In genomic region chr12:62969695-62970094, GRCh38 we compare ENCODE assay signal across 34 cellular contexts. TPM values are rescaled to one million over a fixed set of nuclear protein-coding genes. Genes with fewer than 3 reads are reported as not detected.
"Had no signal": no experiment of that assay in that cellular context is flagged by ENCODE, and none has a peak within 500 bp of the region (broad histone marks: within the 10 kb centered on the region; RNA-seq: fewer than 3 reads in every experiment).

No MANE protein-coding gene starts in this region.

- H3K9me3 Mint-ChIP-seq: activated B cell treated with CpG ODN at 0.5 μM for 24 hours; activated CD4-positive, alpha-beta memory T cell treated with anti-CD3 and anti-CD28 coated beads for 36 hours; activated CD4-positive, alpha-beta T cell treated with anti-CD3 and anti-CD28 coated beads, Interleukin-2, amount 10 ng/mL, durations not matched to agents 24 days and 14 days; activated CD8-positive, alpha-beta T cell treated with anti-CD3 and anti-CD28 coated beads for 36 hours; activated naive CD4-positive, alpha-beta T cell treated with anti-CD3 and anti-CD28 coated beads for 36 hours; activated naive CD4-positive, alpha-beta T cell treated with anti-CD3 and anti-CD28 coated beads, Interleukin-2, amount 50 U/mL, for 72 hours; activated T-cell treated with anti-CD3 and anti-CD28 coated beads, Interleukin-2, amount 50 U/mL, for 4 hours; activated T-helper 1 cell treated with anti-CD3 and anti-CD28 coated beads, Interleukin-12 subunit alpha, Interleukin-12 subunit beta, Interleukin-2, Interleukin-4 antibody, amounts not matched to agents 30 ng/mL and 10 ng/mL and 1 ng/mL, durations not matched to agents 14 hours and 24 hours and 36 hours; activated T-helper 17 cell treated with anti-CD3 and anti-CD28 coated beads, Interleukin-2, amount 50 U/mL, for 72 hours; T-helper 1 cell treated with Interleukin-12 subunit alpha and Interleukin-12 subunit beta and Interleukin-4 antibody, amounts not matched to agents 30 μg/mL and 1 μg/mL, for 36 hours; T-helper 2 cell treated with Interferon-gamma antibody and Interleukin-4, amounts not matched to agents 5 μg/mL and 100 μg/mL, for 36 hours had no signal

- DNase-seq: activated B cell treated with CpG ODN at 0.5 μM for 24 hours; activated CD4-positive, alpha-beta memory T cell treated with anti-CD3 and anti-CD28 coated beads for 36 hours; activated CD4-positive, alpha-beta T cell treated with anti-CD3 and anti-CD28 coated beads for 4 hours; activated CD4-positive, alpha-beta T cell treated with anti-CD3 and anti-CD28 coated beads, Interleukin-2, amount 10 ng/mL, durations not matched to agents 24 days and 14 days; activated CD4-positive, alpha-beta T cell treated with anti-CD3 and anti-CD28 coated beads, Interleukin-2, amount 50 U/mL, for 1 hour; activated CD4-positive, alpha-beta T cell treated with anti-CD3 and anti-CD28 coated beads, Interleukin-2, amount 50 U/mL, for 4 hours; activated CD4-positive, CD25-positive, alpha-beta regulatory T cell treated with anti-CD3 and anti-CD28 coated beads, Interleukin-2, amount 50 U/mL, for 72 hours; activated CD8-positive, alpha-beta memory T cell treated with anti-CD3 and anti-CD28 coated beads, Interleukin-2, amount 50 U/mL, for 4 hours; activated CD8-positive, alpha-beta T cell treated with anti-CD3 and anti-CD28 coated beads for 36 hours; activated effector memory CD4-positive, alpha-beta T cell treated with anti-CD3 and anti-CD28 coated beads, Interleukin-2, amount 50 U/mL, for 16 hours; activated gamma-delta T cell treated with Interleukin-2 at 50 U/mL for 16 hours; activated naive CD4-positive, alpha-beta T cell; activated naive CD4-positive, alpha-beta T cell treated with anti-CD3 and anti-CD28 coated beads for 36 hours; activated naive CD4-positive, alpha-beta T cell treated with anti-CD3 and anti-CD28 coated beads, Interleukin-2, amount 50 U/mL, for 16 hours; activated naive CD8-positive, alpha-beta T cell treated with anti-CD3 and anti-CD28 coated beads for 36 hours; activated T-cell treated with anti-CD3 and anti-CD28 coated beads for 4 hours; activated T-cell treated with anti-CD3 and anti-CD28 coated beads, Interleukin-2, amount 50 U/mL, for 1 hour; activated T-cell treated with anti-CD3 and anti-CD28 coated beads, Interleukin-2, amount 50 U/mL, for 4 hours; activated T-cell treated with anti-CD3 and anti-CD28 coated beads, Interleukin-2, amount 50 U/mL, for 72 hours; adrenal gland; amniotic stem cell; aorta; body of pancreas; brain microvascular endothelial cell; central memory CD4-positive, alpha-beta T cell; T-helper 2 cell; T-helper 9 cell; WERI-Rb-1 had no signal

- H3K27me3 Mint-ChIP-seq: activated B cell treated with CpG ODN at 0.5 μM for 24 hours; activated CD4-positive, alpha-beta T cell treated with anti-CD3 and anti-CD28 coated beads, Interleukin-2, amount 10 ng/mL, durations not matched to agents 24 days and 14 days; activated CD8-positive, alpha-beta T cell treated with anti-CD3 and anti-CD28 coated beads for 36 hours; activated naive CD8-positive, alpha-beta T cell treated with anti-CD3 and anti-CD28 coated beads for 36 hours had no signal

- H3K4me1 Mint-ChIP-seq: activated B cell treated with CpG ODN at 0.5 μM for 24 hours; activated CD4-positive, alpha-beta T cell treated with anti-CD3 and anti-CD28 coated beads, Interleukin-2, amount 10 ng/mL, durations not matched to agents 24 days and 14 days; activated T-helper 17 cell treated with anti-CD3 and anti-CD28 coated beads, Interleukin-2, amount 50 U/mL, for 72 hours had no signal

- H3K27ac ChIP-seq: adrenal gland, body of pancreas, brain microvascular endothelial cell, breast epithelium, WERI-Rb-1 had no signal

- H3K27ac Mint-ChIP-seq: activated B cell treated with CpG ODN at 0.5 μM for 24 hours; activated CD4-positive, alpha-beta memory T cell treated with anti-CD3 and anti-CD28 coated beads for 36 hours; activated CD4-positive, alpha-beta T cell treated with anti-CD3 and anti-CD28 coated beads, Interleukin-2, amount 10 ng/mL, durations not matched to agents 24 days and 14 days; activated CD8-positive, alpha-beta T cell treated with anti-CD3 and anti-CD28 coated beads for 36 hours; activated naive CD4-positive, alpha-beta T cell treated with anti-CD3 and anti-CD28 coated beads for 36 hours; activated naive CD4-positive, alpha-beta T cell treated with anti-CD3 and anti-CD28 coated beads, Interleukin-2, amount 50 U/mL, for 72 hours; activated naive CD8-positive, alpha-beta T cell treated with anti-CD3 and anti-CD28 coated beads for 36 hours; activated T-cell treated with anti-CD3 and anti-CD28 coated beads, Interleukin-2, amount 50 U/mL, for 72 hours; activated T-helper 1 cell treated with anti-CD3 and anti-CD28 coated beads, Interleukin-12 subunit alpha, Interleukin-12 subunit beta, Interleukin-2, Interleukin-4 antibody, amounts not matched to agents 30 ng/mL and 10 ng/mL and 1 ng/mL, durations not matched to agents 14 hours and 24 hours and 36 hours; activated T-helper 17 cell treated with anti-CD3 and anti-CD28 coated beads, Interleukin-2, amount 50 U/mL, for 72 hours; T-helper 1 cell treated with Interleukin-12 subunit alpha and Interleukin-12 subunit beta and Interleukin-4 antibody, amounts not matched to agents 30 μg/mL and 1 μg/mL, for 36 hours; T-helper 2 cell treated with Interferon-gamma antibody and Interleukin-4, amounts not matched to agents 5 μg/mL and 100 μg/mL, for 36 hours had no signal

- H3K36me3 Mint-ChIP-seq: activated CD4-positive, alpha-beta memory T cell treated with anti-CD3 and anti-CD28 coated beads for 36 hours; activated naive CD4-positive, alpha-beta T cell treated with anti-CD3 and anti-CD28 coated beads, Interleukin-2, amount 50 U/mL, for 72 hours; activated naive CD8-positive, alpha-beta T cell treated with anti-CD3 and anti-CD28 coated beads for 36 hours had no signal

- ATAC-seq: activated CD8-positive, alpha-beta T cell treated with anti-CD3 and anti-CD28 coated beads for 36 hours; activated naive CD4-positive, alpha-beta T cell treated with anti-CD3 and anti-CD28 coated beads, Interleukin-2, amount 50 U/mL, for 72 hours; activated T-cell treated with anti-CD3 and anti-CD28 coated beads, Interleukin-2, amount 50 U/mL, for 4 hours; activated T-cell treated with anti-CD3 and anti-CD28 coated beads, Interleukin-2, amount 50 U/mL, for 72 hours; activated T-helper 17 cell treated with anti-CD3 and anti-CD28 coated beads, Interleukin-2, amount 50 U/mL, for 72 hours; body of pancreas had no signal

- H3K4me3 Mint-ChIP-seq: activated B cell treated with CpG ODN at 0.5 μM for 24 hours; activated CD4-positive, alpha-beta memory T cell treated with anti-CD3 and anti-CD28 coated beads for 36 hours; activated CD4-positive, alpha-beta T cell treated with anti-CD3 and anti-CD28 coated beads, Interleukin-2, amount 10 ng/mL, durations not matched to agents 24 days and 14 days; activated CD8-positive, alpha-beta T cell treated with anti-CD3 and anti-CD28 coated beads for 36 hours; activated naive CD4-positive, alpha-beta T cell treated with anti-CD3 and anti-CD28 coated beads for 36 hours; activated naive CD8-positive, alpha-beta T cell treated with anti-CD3 and anti-CD28 coated beads for 36 hours; activated T-cell treated with anti-CD3 and anti-CD28 coated beads, Interleukin-2, amount 50 U/mL, for 4 hours; activated T-cell treated with anti-CD3 and anti-CD28 coated beads, Interleukin-2, amount 50 U/mL, for 72 hours; activated T-helper 1 cell treated with anti-CD3 and anti-CD28 coated beads, Interleukin-12 subunit alpha, Interleukin-12 subunit beta, Interleukin-2, Interleukin-4 antibody, amounts not matched to agents 30 ng/mL and 10 ng/mL and 1 ng/mL, durations not matched to agents 14 hours and 24 hours and 36 hours; activated T-helper 17 cell treated with anti-CD3 and anti-CD28 coated beads, Interleukin-2, amount 50 U/mL, for 72 hours; T-helper 1 cell treated with Interleukin-12 subunit alpha and Interleukin-12 subunit beta and Interleukin-4 antibody, amounts not matched to agents 30 μg/mL and 1 μg/mL, for 36 hours; T-helper 2 cell treated with Interferon-gamma antibody and Interleukin-4, amounts not matched to agents 5 μg/mL and 100 μg/mL, for 36 hours had no signal

RNA-seq across cellular contexts. Expression of gene PPM1H, which starts 34.7 kb away (rescaled TPM):
- total RNA-seq: activated B cell treated with CpG ODN at 0.5 μM for 24 hours; activated CD4-positive, alpha-beta memory T cell treated with anti-CD3 and anti-CD28 coated beads for 36 hours; activated CD4-positive, alpha-beta T cell treated with anti-CD3 and anti-CD28 coated beads, Interleukin-2, amount 10 ng/mL, durations not matched to agents 24 days and 14 days; activated naive CD4-positive, alpha-beta T cell treated with anti-CD3 and anti-CD28 coated beads for 36 hours; activated T-cell treated with anti-CD3 and anti-CD28 coated beads, Interleukin-2, amount 50 U/mL, for 72 hours; activated T-helper 1 cell treated with anti-CD3 and anti-CD28 coated beads, Interleukin-12 subunit alpha, Interleukin-12 subunit beta, Interleukin-2, Interleukin-4 antibody, amounts not matched to agents 30 ng/mL and 10 ng/mL and 1 ng/mL, durations not matched to agents 14 hours and 24 hours and 36 hours; activated T-helper 17 cell treated with anti-CD3 and anti-CD28 coated beads, Interleukin-2, amount 50 U/mL, for 72 hours had no signal
